Comparison of ENCODE assay signal across 1 cellular context in genomic region chr16:89623511-89624232, GRCh38.
TF ChIP-seq lines count a peak whose summit lies in the region.

No MANE protein-coding gene starts in this region.

TF ChIP-seq in HepG2, 621 proteins besides CTCF, POLR2A, EP300 and RAD21 (continued from another document and continues in another):
- TF ChIP-seq ZNF501 (CRISPR knock-in tag; IDR thresholded peaks at IDR 0.05) (no peak), ZFY (CRISPR knock-in tag; IDR thresholded peaks at IDR 0.05) (peak; percentile 49; the same call in 1 of the 2 replicates), SRSF4 (IDR thresholded peaks at IDR 0.05; ENCODE audit: low read depth, low read length, poor library complexity, severe bottlenecking) (no peak), MEF2D (CRISPR knock-in tag; IDR thresholded peaks at IDR 0.05) (no peak), THAP11 (CRISPR knock-in tag; IDR thresholded peaks at IDR 0.05) (no peak), FOXC1 (CRISPR knock-in tag; IDR thresholded peaks at IDR 0.05; ENCODE audit: borderline replicate concordance) (0 out of 2 replicates have a peak, but pooled peaks have one; percentile 56), PHF21A (CRISPR knock-in tag; IDR thresholded peaks at IDR 0.05) (peak; percentile 16; the same call in 1 of the 2 replicates), RBAK (CRISPR knock-in tag; IDR thresholded peaks at IDR 0.05) (0 out of 2 replicates have a peak, but pooled peaks have one; percentile 24), ZNF550 (CRISPR knock-in tag; IDR thresholded peaks at IDR 0.05; ENCODE audit: borderline replicate concordance) (no peak), ZBTB40 (IDR thresholded peaks at IDR 0.05) (no peak), ZBTB40 (CRISPR knock-in tag; IDR thresholded peaks at IDR 0.05) (no peak), AHR (CRISPR knock-in tag; IDR thresholded peaks at IDR 0.05) (no peak), CENPT (CRISPR knock-in tag; IDR thresholded peaks at IDR 0.05; ENCODE audit: low read depth) (no peak), ZNF234 (CRISPR knock-in tag; conservative IDR thresholded peaks at IDR 0.05) (no peak), ZMYM3 (CRISPR knock-in tag; IDR thresholded peaks at IDR 0.05) (no peak), ZNF260 (CRISPR knock-in tag; IDR thresholded peaks at IDR 0.05; ENCODE audit: borderline replicate concordance, low read depth) (no peak), ZNF580 (CRISPR knock-in tag; IDR thresholded peaks at IDR 0.05; ENCODE audit: borderline replicate concordance, low read depth) (0 out of 2 replicates have a peak, but pooled peaks have one; percentile 60), WIZ (CRISPR knock-in tag; IDR thresholded peaks at IDR 0.05) (no peak), LRRFIP1 (CRISPR knock-in tag; conservative IDR thresholded peaks at IDR 0.05) (no peak), ZNF3 (CRISPR knock-in tag; IDR thresholded peaks at IDR 0.05) (no peak), ZNF407 (CRISPR knock-in tag; IDR thresholded peaks at IDR 0.05; ENCODE audit: not compliant biosample characterization) (no peak), HMG20B (CRISPR knock-in tag; conservative IDR thresholded peaks at IDR 0.05) (no peak)
- TF ChIP-seq, protein P1, sequence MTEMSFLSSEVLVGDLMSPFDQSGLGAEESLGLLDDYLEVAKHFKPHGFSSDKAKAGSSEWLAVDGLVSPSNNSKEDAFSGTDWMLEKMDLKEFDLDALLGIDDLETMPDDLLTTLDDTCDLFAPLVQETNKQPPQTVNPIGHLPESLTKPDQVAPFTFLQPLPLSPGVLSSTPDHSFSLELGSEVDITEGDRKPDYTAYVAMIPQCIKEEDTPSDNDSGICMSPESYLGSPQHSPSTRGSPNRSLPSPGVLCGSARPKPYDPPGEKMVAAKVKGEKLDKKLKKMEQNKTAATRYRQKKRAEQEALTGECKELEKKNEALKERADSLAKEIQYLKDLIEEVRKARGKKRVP (CRISPR knock-in tag; IDR thresholded peaks at IDR 0.05): no peak
- TF ChIP-seq, protein P2, sequence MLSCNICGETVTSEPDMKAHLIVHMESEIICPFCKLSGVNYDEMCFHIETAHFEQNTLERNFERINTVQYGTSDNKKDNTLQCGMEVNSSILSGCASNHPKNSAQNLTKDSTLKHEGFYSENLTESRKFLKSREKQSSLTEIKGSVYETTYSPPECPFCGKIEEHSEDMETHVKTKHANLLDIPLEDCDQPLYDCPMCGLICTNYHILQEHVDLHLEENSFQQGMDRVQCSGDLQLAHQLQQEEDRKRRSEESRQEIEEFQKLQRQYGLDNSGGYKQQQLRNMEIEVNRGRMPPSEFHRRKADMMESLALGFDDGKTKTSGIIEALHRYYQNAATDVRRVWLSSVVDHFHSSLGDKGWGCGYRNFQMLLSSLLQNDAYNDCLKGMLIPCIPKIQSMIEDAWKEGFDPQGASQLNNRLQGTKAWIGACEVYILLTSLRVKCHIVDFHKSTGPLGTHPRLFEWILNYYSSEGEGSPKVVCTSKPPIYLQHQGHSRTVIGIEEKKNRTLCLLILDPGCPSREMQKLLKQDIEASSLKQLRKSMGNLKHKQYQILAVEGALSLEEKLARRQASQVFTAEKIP (CRISPR knock-in tag; IDR thresholded peaks at IDR 0.05; ENCODE audit: borderline replicate concordance): no peak
- TF ChIP-seq, protein P3, sequence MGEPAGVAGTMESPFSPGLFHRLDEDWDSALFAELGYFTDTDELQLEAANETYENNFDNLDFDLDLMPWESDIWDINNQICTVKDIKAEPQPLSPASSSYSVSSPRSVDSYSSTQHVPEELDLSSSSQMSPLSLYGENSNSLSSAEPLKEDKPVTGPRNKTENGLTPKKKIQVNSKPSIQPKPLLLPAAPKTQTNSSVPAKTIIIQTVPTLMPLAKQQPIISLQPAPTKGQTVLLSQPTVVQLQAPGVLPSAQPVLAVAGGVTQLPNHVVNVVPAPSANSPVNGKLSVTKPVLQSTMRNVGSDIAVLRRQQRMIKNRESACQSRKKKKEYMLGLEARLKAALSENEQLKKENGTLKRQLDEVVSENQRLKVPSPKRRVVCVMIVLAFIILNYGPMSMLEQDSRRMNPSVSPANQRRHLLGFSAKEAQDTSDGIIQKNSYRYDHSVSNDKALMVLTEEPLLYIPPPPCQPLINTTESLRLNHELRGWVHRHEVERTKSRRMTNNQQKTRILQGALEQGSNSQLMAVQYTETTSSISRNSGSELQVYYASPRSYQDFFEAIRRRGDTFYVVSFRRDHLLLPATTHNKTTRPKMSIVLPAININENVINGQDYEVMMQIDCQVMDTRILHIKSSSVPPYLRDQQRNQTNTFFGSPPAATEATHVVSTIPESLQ (CRISPR knock-in tag; conservative IDR thresholded peaks at IDR 0.05): no peak
- TF ChIP-seq, protein P4, sequence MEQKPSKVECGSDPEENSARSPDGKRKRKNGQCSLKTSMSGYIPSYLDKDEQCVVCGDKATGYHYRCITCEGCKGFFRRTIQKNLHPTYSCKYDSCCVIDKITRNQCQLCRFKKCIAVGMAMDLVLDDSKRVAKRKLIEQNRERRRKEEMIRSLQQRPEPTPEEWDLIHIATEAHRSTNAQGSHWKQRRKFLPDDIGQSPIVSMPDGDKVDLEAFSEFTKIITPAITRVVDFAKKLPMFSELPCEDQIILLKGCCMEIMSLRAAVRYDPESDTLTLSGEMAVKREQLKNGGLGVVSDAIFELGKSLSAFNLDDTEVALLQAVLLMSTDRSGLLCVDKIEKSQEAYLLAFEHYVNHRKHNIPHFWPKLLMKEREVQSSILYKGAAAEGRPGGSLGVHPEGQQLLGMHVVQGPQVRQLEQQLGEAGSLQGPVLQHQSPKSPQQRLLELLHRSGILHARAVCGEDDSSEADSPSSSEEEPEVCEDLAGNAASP (CRISPR knock-in tag; IDR thresholded peaks at IDR 0.05; ENCODE audit: borderline replicate concordance): 0 out of 2 replicates have a peak, but pooled peaks have one; percentile 34
